ENCODE assay signal across 24 cellular contexts in the genomic region with DNA sequence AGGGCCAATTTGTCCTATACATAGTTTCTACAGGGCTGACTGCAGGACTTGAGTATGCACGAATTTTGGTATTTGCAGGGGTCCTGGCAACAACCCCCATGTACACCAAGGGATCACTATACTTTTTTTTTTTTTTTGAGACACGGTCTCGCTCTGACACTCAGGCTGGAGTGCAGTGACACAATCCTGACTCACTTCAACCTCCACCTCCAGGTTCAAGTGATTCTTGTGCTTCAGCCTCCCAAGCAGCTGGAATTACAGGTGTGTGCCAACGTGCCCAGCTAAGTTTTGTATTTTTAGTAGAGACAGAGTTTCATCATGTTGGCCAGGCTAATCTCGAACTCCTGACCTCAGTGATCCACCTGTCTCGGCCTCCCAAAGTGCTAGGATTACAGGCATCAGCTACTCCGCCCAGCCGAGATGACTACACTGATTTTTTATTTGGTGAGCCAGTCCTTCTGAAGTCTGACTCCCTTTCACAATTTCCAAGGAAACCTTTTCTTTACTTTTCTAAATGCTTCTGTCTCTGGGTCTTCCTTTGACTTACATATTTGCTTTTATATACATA. TPM values are rescaled to one million over a fixed set of nuclear protein-coding genes. Genes with fewer than 3 reads are reported as not detected.
"Had no signal": no experiment of that assay in that cellular context is flagged by ENCODE, and none has a peak within 500 bp of the region (broad histone marks: within the 10 kb centered on the region; RNA-seq: fewer than 3 reads in every experiment).

No MANE protein-coding gene starts in this region.

- H3K4me1 Mint-ChIP-seq: brain; memory B cell; naive thymus-derived CD4-positive, alpha-beta T cell; stimulated activated naive B cell treated with anti-CD40 and anti-IgM and Interleukin-4, amounts not matched to agents 10 μg/mL and 1 μg/mL and 100 μg/mL, for 72 hours; T-cell had no signal

- DNase-seq: activated CD4-positive, alpha-beta T cell treated with anti-CD3 and anti-CD28 coated beads for 48 hours; activated CD4-positive, alpha-beta T cell treated with anti-CD3 and anti-CD28 coated beads, Interleukin-2, amount 50 U/mL, for 48 hours; activated CD8-positive, alpha-beta memory T cell treated with anti-CD3 and anti-CD28 coated beads for 24 hours; activated effector memory CD4-positive, alpha-beta T cell treated with Interleukin-2 at 50 U/mL for 16 hours; activated naive CD4-positive, alpha-beta T cell treated with Interleukin-2 at 50 U/mL for 16 hours; esophagus squamous epithelium; islet precursor cell; left cardiac atrium; naive thymus-derived CD4-positive, alpha-beta T cell; pancreas; stimulated activated CD4-positive, alpha-beta T cell treated with anti-CD3 and anti-CD28 coated beads, Interleukin-15, amount 100 ng/mL, for 24 hours; stimulated activated CD4-positive, alpha-beta T cell treated with anti-CD3 and anti-CD28 coated beads, Interleukin-2, amount 100 ng/mL, for 24 hours; stimulated activated naive B cell treated with anti-CD40 and anti-IgM and Interleukin-4, amounts not matched to agents 10 μg/mL and 1 μg/mL and 100 μg/mL, for 72 hours; stomach; T-cell; tibial artery; upper lobe of right lung had no signal

- ATAC-seq: naive thymus-derived CD4-positive, alpha-beta T cell; stimulated activated naive B cell treated with anti-CD40 and anti-IgM and Interleukin-4, amounts not matched to agents 10 μg/mL and 1 μg/mL and 100 μg/mL, for 72 hours; T-cell; upper lobe of right lung had no signal

- H3K27me3 ChIP-seq: ascending aorta, esophagus squamous epithelium, pancreas, right atrium auricular region, stomach, suprapubic skin, tibial artery, upper lobe of right lung had no signal

- H3K27me3 Mint-ChIP-seq: activated naive CD8-positive, alpha-beta T cell; memory B cell; stimulated activated naive B cell treated with anti-CD40 and anti-IgM and Interleukin-4, amounts not matched to agents 10 μg/mL and 1 μg/mL and 100 μg/mL, for 72 hours; T-cell had no signal

- H3K4me3 Mint-ChIP-seq: activated naive CD8-positive, alpha-beta T cell; brain; memory B cell; naive thymus-derived CD4-positive, alpha-beta T cell; stimulated activated naive B cell treated with anti-CD40 and anti-IgM and Interleukin-4, amounts not matched to agents 10 μg/mL and 1 μg/mL and 100 μg/mL, for 72 hours; T-cell had no signal

- H3K4me3 ChIP-seq: ascending aorta, esophagus squamous epithelium, pancreas, prostate gland, right atrium auricular region, stomach, suprapubic skin, tibial artery, upper lobe of right lung had no signal

- H3K9me3 Mint-ChIP-seq: memory B cell; naive thymus-derived CD4-positive, alpha-beta T cell; stimulated activated naive B cell treated with anti-CD40 and anti-IgM and Interleukin-4, amounts not matched to agents 10 μg/mL and 1 μg/mL and 100 μg/mL, for 72 hours; T-cell had no signal

- H3K36me3 Mint-ChIP-seq: activated naive CD8-positive, alpha-beta T cell; brain; memory B cell; T-cell had no signal

- H3K9me3 ChIP-seq: ascending aorta, esophagus squamous epithelium, pancreas, prostate gland, right atrium auricular region, stomach, suprapubic skin, tibial artery, upper lobe of right lung had no signal

- H3K36me3 ChIP-seq: ascending aorta, esophagus squamous epithelium, pancreas, prostate gland, right atrium auricular region, upper lobe of right lung had no signal

- H3K27ac Mint-ChIP-seq: activated naive CD8-positive, alpha-beta T cell; brain; memory B cell; naive thymus-derived CD4-positive, alpha-beta T cell; stimulated activated naive B cell treated with anti-CD40 and anti-IgM and Interleukin-4, amounts not matched to agents 10 μg/mL and 1 μg/mL and 100 μg/mL, for 72 hours; T-cell had no signal

- H3K4me1 ChIP-seq: ascending aorta, pancreas, prostate gland, right atrium auricular region, stomach, suprapubic skin, tibial artery, upper lobe of right lung had no signal

- H3K27ac ChIP-seq: ascending aorta, esophagus squamous epithelium, pancreas, prostate gland, right atrium auricular region, stomach, suprapubic skin, tibial artery, upper lobe of right lung had no signal

RNA-seq across cellular contexts. Expression of gene CFAP70, which starts 19.8 kb away (rescaled TPM):
- total RNA-seq: ascending aorta had no signal
